Comparison of ENCODE assay signal across 20 cellular contexts in the genomic region with DNA sequence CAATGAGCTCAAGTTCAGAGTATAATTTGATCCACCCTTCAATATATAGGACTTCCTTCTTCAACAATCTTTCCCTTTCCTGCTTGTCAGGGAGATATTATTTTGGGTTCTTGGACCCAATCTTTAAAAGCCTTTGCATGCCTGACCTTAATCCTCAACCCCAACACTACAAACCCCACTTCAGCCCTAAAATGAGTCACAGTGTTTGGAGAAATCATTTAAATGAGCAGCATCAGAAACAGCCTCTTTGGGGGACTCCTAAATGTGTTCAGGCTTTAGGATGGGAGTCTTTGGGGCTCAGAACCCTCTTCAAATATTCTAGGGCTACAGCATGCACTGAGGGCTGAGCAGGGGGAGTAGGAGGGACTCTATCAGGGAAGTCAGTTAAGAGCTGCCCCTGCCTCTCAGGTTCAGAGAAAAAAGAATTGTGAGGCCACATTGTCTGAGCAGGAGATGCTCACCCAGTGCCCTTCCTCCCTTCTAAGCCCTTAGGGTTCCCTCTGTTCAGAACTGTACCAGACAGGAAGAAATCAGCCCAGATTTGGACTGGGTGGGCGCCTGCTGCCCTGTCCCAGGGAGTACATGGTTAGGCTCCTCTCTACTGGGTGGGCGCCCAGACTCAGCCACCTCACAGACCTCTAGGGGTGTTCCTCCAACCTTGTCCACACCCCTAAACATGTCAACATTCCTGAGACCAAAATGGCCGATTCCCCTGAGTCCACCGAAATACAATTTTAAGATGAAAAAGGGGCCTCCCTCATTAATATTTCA. TPM values are rescaled to one million over a fixed set of nuclear protein-coding genes. Genes with fewer than 3 reads are reported as not detected.
DNase-seq lines count a peak whose midpoint lies in the region; ATAC-seq, FAIRE-seq and TF ChIP-seq lines count a peak whose summit lies in the region.
"Had no signal": no experiment of that assay in that cellular context is flagged by ENCODE, and none has a peak within 500 bp of the region (broad histone marks: within the 10 kb centered on the region; RNA-seq: fewer than 3 reads in every experiment).

No MANE protein-coding gene starts in this region.

- H3K9me3 ChIP-seq in K562 (replicated peaks; ENCODE audit: control insufficient read depth, insufficient read depth, low read depth, low read length) (no peaks in the 10 kb centered on the region), iPS-15b (ENCODE audit: control insufficient read depth, insufficient read depth, low read length) (no peaks in the 10 kb centered on the region)
- H3K9me3 ChIP-seq: BLaER1 treated with 17β-estradiol and CSF1 and Interleukin-3, amounts not matched to agents 10 nM and 100 nM had no signal

- H3K4me3 Mint-ChIP-seq in Calu3 (ENCODE audit: low read depth, unreplicated experiment) (no peak overlapping the region), mesothelial cell of epicardium (no peak overlapping the region)

- no peak for TF ChIP-seq POLR2A in K562 (conservative IDR thresholded peaks at IDR 0.05)

- no peak for TF ChIP-seq EP300 in K562 (IDR thresholded peaks at IDR 0.05; ENCODE audit: low read length)

- H3K4me1 ChIP-seq in K562 (replicated peaks in 1 of 2; ENCODE audit: control insufficient read depth in 2 of 2, insufficient read depth in 2 of 2, low read length in 2 of 2) (peaks cover 0 to 51% of the 10 kb centered on the region in 2 experiments; a peak in 2 of 5 replicates), iPS-15b (ENCODE audit: control insufficient read depth, insufficient read depth, low read length) (peaks cover 16% of the 10 kb centered on the region)

- BruUV-seq in Calu3 (replicated peaks; lab: Mats Ljungman, UMichigan): no TSS peak
- no TSS peak for BruUV-seq in K562 (replicated peaks; lab: Mats Ljungman, UMichigan)

- H3K4me3 ChIP-seq in H7 (ENCODE audit: insufficient read depth, low read depth, low read length): no peak overlapping the region
- no peak overlapping the region for H3K4me3 ChIP-seq in K562
- peak overlapping the region; percentile 10 for H3K4me3 ChIP-seq in iPS-15b (ENCODE audit: low read depth, low read length)
- H3K4me3 ChIP-seq: BLaER1 treated with 17β-estradiol and CSF1 and Interleukin-3, amounts not matched to agents 10 nM and 100 nM had no signal

- no peak overlapping the region for H3K27ac ChIP-seq in K562 (ENCODE audit: extremely low read depth, low read depth, low read length)
- H3K27ac ChIP-seq: BLaER1 treated with 17β-estradiol and CSF1 and Interleukin-3, amounts not matched to agents 10 nM and 100 nM; HL-60 had no signal

- no peak overlapping the region for H3K4me2 ChIP-seq in K562 (ENCODE audit: insufficient read depth, low read length)
- H3K4me2 ChIP-seq: BLaER1 treated with 17β-estradiol and CSF1 and Interleukin-3, amounts not matched to agents 10 nM and 100 nM had no signal

- no peak overlapping the region for H2AFZ ChIP-seq in K562 (ENCODE audit: low read depth, low read length)

- POLR2A ChIA-PET in K562 (lab: Yijun Ruan, JAX): interaction anchor here (0.5 kb wide), 1 partner anchor 14 kb away, joined by 3 read pairs; no protein-coding TSS in a partner anchor

- peaks cover 46% of the 10 kb centered on the region for H3K4me1 Mint-ChIP-seq in Calu3 (ENCODE audit: low read depth, unreplicated experiment)
- peaks cover 7% of the 10 kb centered on the region for H3K4me1 Mint-ChIP-seq in mesothelial cell of epicardium

- peaks cover 37% of the 10 kb centered on the region for H3K36me3 Mint-ChIP-seq in Calu3 (ENCODE audit: insufficient read depth, unreplicated experiment)
- H3K36me3 Mint-ChIP-seq in mesothelial cell of epicardium: no peaks in the 10 kb centered on the region
- H3K36me3 Mint-ChIP-seq: CD8-positive, alpha-beta memory T cell had no signal

- CTCF ChIA-PET in Calu3 (lab: Charles Lee) (interaction anchor here (0.6 to 76.7 kb wide), 6 partner anchors 23 to 546 kb away, joined by 3 to 42089 read pairs (median 21); a partner anchor contains a TSS), K562 (lab: Yijun Ruan, JAX; ENCODE audit: low intra/inter-chr PET ratio) (no interaction called here)

- H3K27me3 Mint-ChIP-seq in Calu3 (ENCODE audit: unreplicated experiment) (peaks cover 100% of the 10 kb centered on the region), mesothelial cell of epicardium (ENCODE audit: low read depth) (peaks cover 95% of the 10 kb centered on the region)

- ATAC-seq in K562: no peak
- no peak for ATAC-seq in GM21367 (IDR thresholded peaks at IDR 0.05; ENCODE audit: unreplicated experiment)

- FAIRE-seq in K562 (lab: Jason Lieb, UNC): no peak
- FAIRE-seq: D721Med had no signal

- in situ Hi-C loops in K562 (cut with MboI): loop anchor here (5.0 kb wide), 1 partner anchor 45 kb away; no protein-coding TSS in a partner anchor

- no peaks in the 10 kb centered on the region for H3K9me3 Mint-ChIP-seq in Calu3 (ENCODE audit: low read depth, unreplicated experiment)
- no peaks in the 10 kb centered on the region for H3K9me3 Mint-ChIP-seq in mesothelial cell of epicardium
- H3K9me3 Mint-ChIP-seq: CD8-positive, alpha-beta memory T cell had no signal

- intact Hi-C loops in Calu3 (cut with micrococcal nuclease; ENCODE audit: unreplicated experiment) (loop anchor here (2.0 kb wide), 1 partner anchor 14 kb away; no protein-coding TSS in a partner anchor), K562 (cut with micrococcal nuclease) (no loop called here)

- DNase-seq in Calu3 (peak; percentile 67), H7 (peak; percentile 36), K562 (ENCODE audit: extremely low read depth in 1 of 4, low spot score in 3 of 4) (no peak), Ammon's horn (ENCODE audit: low spot score) (no peak), DMS153 (lab: John Stamatoyannopoulos, UW) (no peak), mesothelial cell of epicardium (ENCODE audit: low spot score in 2 of 2, unreplicated experiment in 2 of 2) (no peak)
- DNase-seq: CD8-positive, alpha-beta memory T cell; DMS79; HCEC 1CT; NCI-H1105 treated with DMSO at 0.1 percent for 48 hours; NCI-H1694 treated with DMSO at 0.1 percent for 48 hours; NCI-H2227 treated with DMSO at 0.1 percent for 48 hours; NCI-H524 had no signal

- H3K9ac ChIP-seq in K562 (ENCODE audit: insufficient read depth in 1 of 2, low read depth in 2 of 2, low read length in 2 of 2): no peak overlapping the region
- no peak overlapping the region for H3K9ac ChIP-seq in iPS-15b (ENCODE audit: low read depth, low read length)
- H3K9ac ChIP-seq: BLaER1 treated with 17β-estradiol and CSF1 and Interleukin-3, amounts not matched to agents 10 nM and 100 nM had no signal

- peaks cover 3% of the 10 kb centered on the region for H4K20me1 ChIP-seq in K562 (replicated peaks; ENCODE audit: control insufficient read depth, insufficient read depth, low read length)

- H3K79me2 ChIP-seq in K562 (ENCODE audit: control insufficient read depth, insufficient read depth, low read length): no peaks in the 10 kb centered on the region

- H3K27me3 ChIP-seq in H7 (ENCODE audit: control insufficient read depth, insufficient read depth, low read length) (peaks cover 98% of the 10 kb centered on the region), K562 (ENCODE audit: control insufficient read depth in 2 of 2, insufficient read depth in 2 of 2, low read length in 2 of 2) (peaks cover 68 to 88% of the 10 kb centered on the region in 2 experiments), iPS-15b (ENCODE audit: control insufficient read depth, insufficient read depth, low read length) (peaks cover 95% of the 10 kb centered on the region)

- TF ChIP-seq RAD21 in K562 (CRISPR knock-in tag; conservative IDR thresholded peaks at IDR 0.05 in 1 of 2, IDR thresholded peaks at IDR 0.05 in 1 of 2): no peak

- no peak overlapping the region for H3K27ac Mint-ChIP-seq in Calu3 (ENCODE audit: unreplicated experiment)
- no peak overlapping the region for H3K27ac Mint-ChIP-seq in mesothelial cell of epicardium

- 0% methylated on average over 4 of the region's 4 CpGs for WGBS in K562 (ENCODE audit: insufficient coverage, low coverage, missing lambda C conversion rate)

- TF ChIP-seq CTCF in Calu3 (IDR thresholded peaks at IDR 0.05; ENCODE audit: unreplicated experiment) (no peak), K562 (IDR thresholded peaks at IDR 0.05 in 2 of 3, conservative IDR thresholded peaks at IDR 0.05 in 1 of 3; ENCODE audit: insufficient read depth in 2 of 3, low read depth in 1 of 3, low read length in 3 of 3) (no peak), mesothelial cell of epicardium (IDR thresholded peaks at IDR 0.05; ENCODE audit: unreplicated experiment) (no peak)

- no peaks in the 10 kb centered on the region for H3K9me1 ChIP-seq in K562 (ENCODE audit: control insufficient read depth, insufficient read depth, low read length)

- H3K36me3 ChIP-seq in H7 (replicated peaks; ENCODE audit: control insufficient read depth, insufficient read depth, low read length): no peaks in the 10 kb centered on the region
- H3K36me3 ChIP-seq in K562 (ENCODE audit: control insufficient read depth, insufficient read depth, low read length): no peaks in the 10 kb centered on the region
- no peaks in the 10 kb centered on the region for H3K36me3 ChIP-seq in iPS-15b (ENCODE audit: control insufficient read depth, insufficient read depth, low read length)
- H3K36me3 ChIP-seq: BLaER1 treated with 17β-estradiol and CSF1 and Interleukin-3, amounts not matched to agents 10 nM and 100 nM had no signal

RNA-seq across cellular contexts. Expression of a gene that starts 5.0 kb away (rescaled TPM):
- total RNA-seq in Calu3 (2022) (not detected in 2 replicates), K562 (2014; rRNA removed) (not detected in 2 replicates), K562 (2014; rRNA removed; fragmentation: Illumina TruSeq; extraction: Trizol) (not detected in 2 replicates), K562 (2015; rRNA removed; fragmentation: Illumina TruSeq; extraction: Trizol) (not detected in 2 replicates), K562 (2021) (not detected in 2 replicates), mesothelial cell of epicardium (0.09 TPM in 1 of 3 replicates, not detected in the others)
- total RNA-seq in H7 (2014; rRNA removed; shearing (Covaris generic)): not detected in 2 replicates
- not detected in 2 replicates for total RNA-seq in K562 (2011; cell fraction: chromatin; rRNA removed; ENCODE audit: low replicate concordance)
- not detected in 2 replicates for total RNA-seq in K562 (2011; cell fraction: nucleolus; rRNA removed)
- total RNA-seq in K562 (2011; cell fraction: nucleoplasm; rRNA removed): not detected in 2 replicates
- polyA plus RNA-seq in K562 (2011; rRNA removed) (not detected in 2 replicates), K562 (2014; fragmentation: Illumina TruSeq; extraction: Trizol) (not detected in 2 replicates), K562 (2014; fragmentation: Nextera tagmentation; extraction: Ambion mirVana) (not detected), K562 (2014; rRNA removed) (not detected in 2 replicates)
- polyA plus RNA-seq in K562 (2011; cell fraction: cytosol; rRNA removed): not detected in 2 replicates
- not detected in 2 replicates for polyA plus RNA-seq in K562 (2011; cell fraction: nucleus; rRNA removed)
- polyA plus RNA-seq in K562 (2012): 0.01 TPM in 1 of 2 replicates, not detected in the other
- polyA minus RNA-seq in K562 (2011; rRNA and poly(A)+ RNA removed): not detected in 2 replicates
- not detected in 2 replicates for polyA minus RNA-seq in K562 (2011; cell fraction: cytosol; rRNA and poly(A)+ RNA removed)
- not detected in 2 replicates for polyA minus RNA-seq in K562 (2011; cell fraction: nucleus; rRNA and poly(A)+ RNA removed)
- total RNA-seq: A673; CD8-positive, alpha-beta memory T cell; HT1080 had no signal
- polyA plus RNA-seq: CD8-positive, alpha-beta memory T cell had no signal

RNA-seq across cellular contexts. Expression of a gene that starts 24.0 kb away (rescaled TPM):
- total RNA-seq in Calu3 (2022): 8.3 and 11.1 TPM in 2 replicates
- total RNA-seq in H7 (2014; rRNA removed; shearing (Covaris generic)): 8.3 and 11.8 TPM in 2 replicates
- not detected in 2 replicates for total RNA-seq in K562 (2011; cell fraction: chromatin; rRNA removed; ENCODE audit: low replicate concordance)
- not detected in 2 replicates for total RNA-seq in K562 (2011; cell fraction: nucleolus; rRNA removed)
- total RNA-seq in K562 (2011; cell fraction: nucleoplasm; rRNA removed): not detected in 2 replicates
- not detected in 2 replicates for total RNA-seq in K562 (2014; rRNA removed)
- total RNA-seq in K562 (2014; rRNA removed; fragmentation: Illumina TruSeq; extraction: Trizol): 0.07 TPM in 1 of 2 replicates, not detected in the other
- total RNA-seq in K562 (2015; rRNA removed; fragmentation: Illumina TruSeq; extraction: Trizol): not detected in 2 replicates
- 0.18 TPM in 1 of 2 replicates, not detected in the other for total RNA-seq in K562 (2021)
- 0.10 TPM in 1 of 2 replicates, not detected in the other for polyA plus RNA-seq in K562 (2011; rRNA removed)
- 0.15 TPM in 1 of 2 replicates, not detected in the other for polyA plus RNA-seq in K562 (2011; cell fraction: cytosol; rRNA removed)
- polyA plus RNA-seq in K562 (2011; cell fraction: nucleus; rRNA removed): 0.07 TPM in 1 of 2 replicates, not detected in the other
- polyA plus RNA-seq in K562 (2012): 0.06 and 0.14 TPM in 2 replicates
- polyA plus RNA-seq in K562 (2014; fragmentation: Illumina TruSeq; extraction: Trizol): 0.10 TPM in 1 of 2 replicates, not detected in the other
- polyA plus RNA-seq in K562 (2014; fragmentation: Nextera tagmentation; extraction: Ambion mirVana): under 1 TPM in 1 of 2 experiments, not detected in 1; 0.07 TPM
- not detected in 2 replicates for polyA plus RNA-seq in K562 (2014; rRNA removed)
- polyA minus RNA-seq in K562 (2011; rRNA and poly(A)+ RNA removed): not detected in 2 replicates
- polyA minus RNA-seq in K562 (2011; cell fraction: cytosol; rRNA and poly(A)+ RNA removed): not detected in 2 replicates
- not detected in 2 replicates for polyA minus RNA-seq in K562 (2011; cell fraction: nucleus; rRNA and poly(A)+ RNA removed)
- 0.58 to 0.75 TPM (median 0.75 TPM) in 3 replicates for total RNA-seq in mesothelial cell of epicardium
- total RNA-seq: CD8-positive, alpha-beta memory T cell; HT1080 had no signal
- polyA plus RNA-seq: CD8-positive, alpha-beta memory T cell had no signal

RNA-seq across cellular contexts. Expression of a gene that starts 34.2 kb away (rescaled TPM):
- total RNA-seq in Calu3 (2022) (2,579 and 2,697 TPM in 2 replicates), K562 (2014; rRNA removed) (41.1 and 46.0 TPM in 2 replicates), K562 (2014; rRNA removed; fragmentation: Illumina TruSeq; extraction: Trizol) (18.6 and 22.0 TPM in 2 replicates), K562 (2015; rRNA removed; fragmentation: Illumina TruSeq; extraction: Trizol) (31.6 and 32.1 TPM in 2 replicates), K562 (2021) (60.2 and 69.3 TPM in 2 replicates), mesothelial cell of epicardium (55.6 to 56.6 TPM (median 56.2 TPM) in 3 replicates)
- total RNA-seq in H7 (2014; rRNA removed; shearing (Covaris generic)): 55.6 and 66.3 TPM in 2 replicates
- total RNA-seq in K562 (2011; cell fraction: chromatin; rRNA removed; ENCODE audit: low replicate concordance): 89.9 and 212 TPM in 2 replicates
- 162 and 190 TPM in 2 replicates for total RNA-seq in K562 (2011; cell fraction: nucleolus; rRNA removed)
- 132 TPM in 2 replicates for total RNA-seq in K562 (2011; cell fraction: nucleoplasm; rRNA removed)
- polyA plus RNA-seq in K562 (2011; rRNA removed) (64.4 and 64.9 TPM in 2 replicates), K562 (2014; fragmentation: Illumina TruSeq; extraction: Trizol) (51.1 and 62.4 TPM in 2 replicates), K562 (2014; fragmentation: Nextera tagmentation; extraction: Ambion mirVana) (1 to 10 TPM in 1 of 2 experiments, under 1 TPM in 1; 0.63 to 1.9 TPM), K562 (2014; rRNA removed) (79.9 and 87.0 TPM in 2 replicates)
- 45.8 and 114 TPM in 2 replicates for polyA plus RNA-seq in K562 (2011; cell fraction: cytosol; rRNA removed)
- polyA plus RNA-seq in K562 (2011; cell fraction: nucleus; rRNA removed): 254 and 418 TPM in 2 replicates
- 58.5 and 83.7 TPM in 2 replicates for polyA plus RNA-seq in K562 (2012)
- 27.4 and 54.1 TPM in 2 replicates for polyA minus RNA-seq in K562 (2011; rRNA and poly(A)+ RNA removed)
- 25.1 and 39.6 TPM in 2 replicates for polyA minus RNA-seq in K562 (2011; cell fraction: cytosol; rRNA and poly(A)+ RNA removed)
- polyA minus RNA-seq in K562 (2011; cell fraction: nucleus; rRNA and poly(A)+ RNA removed): 62.2 and 85.6 TPM in 2 replicates

Comparison
In these comparisons a context has a peak if more than half of its experiments do, and no peak if none do; other contexts are left out.
1. DNase-seq: peak in Calu3 (single experiment) and H7 (single experiment); none in K562 (0 of 4), Ammon's horn (single experiment), DMS153 (single experiment) and mesothelial cell of epicardium (0 of 2).
2. RNA of a gene that starts 34.2 kb away (total RNA-seq): 2,579 to 2,697 TPM in Calu3; 55.6 to 56.6 TPM in mesothelial cell of epicardium, 55.6 to 66.3 TPM in H7 and 18.6 to 212 TPM in K562; every median in the first group is over 10 times any median in the second.